Comparison of ENCODE assay signal across 1 cellular context in the genomic region with DNA sequence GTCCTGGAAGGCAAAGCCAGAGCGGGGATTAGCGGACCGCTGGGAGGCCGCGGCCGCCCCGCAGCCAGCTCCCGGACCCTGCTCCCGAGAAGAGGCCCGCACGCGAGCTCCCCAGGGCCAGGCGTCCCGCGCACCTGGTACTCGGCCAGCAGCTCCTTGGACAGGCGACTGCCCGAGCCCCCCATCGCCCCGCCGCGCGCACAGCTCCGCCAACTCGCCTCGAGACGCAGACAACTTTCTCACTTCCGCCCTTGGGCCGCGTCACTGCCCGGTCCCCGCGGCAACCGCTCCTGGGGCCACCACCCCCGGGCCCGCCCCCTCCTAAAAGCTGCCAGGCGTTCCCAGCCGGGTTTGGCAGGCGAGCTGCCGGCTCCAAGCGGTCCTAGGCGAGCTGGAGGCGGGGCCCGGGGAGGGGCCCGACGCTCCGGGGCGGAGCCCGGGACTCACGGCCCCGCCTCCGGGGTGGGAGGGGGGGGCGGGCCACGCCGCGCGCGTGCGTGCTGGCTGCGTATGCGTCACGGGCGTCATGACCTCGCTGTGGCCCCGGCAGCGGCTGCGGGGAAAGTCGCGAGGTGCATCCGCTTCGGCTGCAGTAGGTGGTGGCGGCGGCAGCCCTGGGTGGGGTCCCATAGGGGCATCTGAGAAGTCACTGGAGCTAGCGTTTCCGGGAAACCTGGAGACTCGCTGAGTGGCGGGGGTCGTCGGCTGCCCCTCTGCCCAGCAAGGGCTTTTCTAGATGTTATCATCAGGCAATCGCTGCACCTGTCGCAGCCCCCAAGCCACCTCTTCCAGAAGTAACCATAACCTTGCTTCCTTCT.
A peak's percentile ranks its signal among the peaks of the same experiment; 100 is the strongest.
TF ChIP-seq lines count a peak whose summit lies in the region.

A gene (minus strand): TSS at position 241 of the 818 bp plus-strand sequence. CDS start 56 bp downstream, at position 185.
A gene with protein sequence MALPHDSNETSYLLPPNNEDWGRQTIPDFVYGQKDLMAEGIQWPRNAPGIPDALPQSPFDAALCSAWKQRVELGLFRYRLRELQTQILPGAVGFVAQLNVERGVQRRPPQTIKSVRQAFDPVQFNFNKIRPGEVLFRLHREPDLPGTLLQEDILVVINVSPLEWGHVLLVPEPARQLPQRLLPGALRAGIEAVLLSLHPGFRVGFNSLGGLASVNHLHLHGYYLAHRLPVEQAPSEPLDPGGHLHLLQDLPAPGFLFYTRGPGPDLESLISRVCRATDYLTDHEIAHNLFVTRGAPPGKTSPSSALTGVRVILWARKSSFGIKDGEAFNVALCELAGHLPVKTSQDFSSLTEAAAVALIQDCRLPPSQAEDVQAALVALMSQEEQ (plus strand): TSS at position 509 of the 818 bp plus-strand sequence. CDS start 6,700 bp downstream, outside the sequence.

TF ChIP-seq in HEK293, 187 proteins besides CTCF, POLR2A, EP300 and RAD21 (continued from another document):
- TF ChIP-seq, protein P1, sequence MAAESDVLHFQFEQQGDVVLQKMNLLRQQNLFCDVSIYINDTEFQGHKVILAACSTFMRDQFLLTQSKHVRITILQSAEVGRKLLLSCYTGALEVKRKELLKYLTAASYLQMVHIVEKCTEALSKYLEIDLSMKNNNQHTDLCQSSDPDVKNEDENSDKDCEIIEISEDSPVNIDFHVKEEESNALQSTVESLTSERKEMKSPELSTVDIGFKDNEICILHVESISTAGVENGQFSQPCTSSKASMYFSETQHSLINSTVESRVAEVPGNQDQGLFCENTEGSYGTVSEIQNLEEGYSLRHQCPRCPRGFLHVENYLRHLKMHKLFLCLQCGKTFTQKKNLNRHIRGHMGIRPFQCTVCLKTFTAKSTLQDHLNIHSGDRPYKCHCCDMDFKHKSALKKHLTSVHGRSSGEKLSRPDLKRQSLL (tag by site-specific recombination; IDR thresholded peaks at IDR 0.05), result 0 out of 2 replicates have a peak, but pooled peaks have one; percentile 12
- TF ChIP-seq ZNF391 (tag by site-specific recombination; IDR thresholded peaks at IDR 0.05; ENCODE audit: borderline replicate concordance, low read depth) (peak; percentile 24; the same call in 1 of the 2 replicates), ZNF404 (tag by site-specific recombination; IDR thresholded peaks at IDR 0.05) (no peak), ZNF610 (tag by site-specific recombination; IDR thresholded peaks at IDR 0.05; ENCODE audit: borderline replicate concordance) (peak; percentile 51; the same call in 1 of the 2 replicates), ZNF2 (tag by site-specific recombination; IDR thresholded peaks at IDR 0.05) (0 out of 2 replicates have a peak, but pooled peaks have one; percentile 20), ZBTB21 (tag by site-specific recombination; IDR thresholded peaks at IDR 0.05) (peak; percentile 76; the same call in 1 of the 2 replicates), ZNF843 (tag by site-specific recombination; IDR thresholded peaks at IDR 0.05) (peak; percentile 26; the same call in 1 of the 2 replicates), ZNF48 (tag by site-specific recombination; IDR thresholded peaks at IDR 0.05) (no peak)
- TF ChIP-seq, protein P2, sequence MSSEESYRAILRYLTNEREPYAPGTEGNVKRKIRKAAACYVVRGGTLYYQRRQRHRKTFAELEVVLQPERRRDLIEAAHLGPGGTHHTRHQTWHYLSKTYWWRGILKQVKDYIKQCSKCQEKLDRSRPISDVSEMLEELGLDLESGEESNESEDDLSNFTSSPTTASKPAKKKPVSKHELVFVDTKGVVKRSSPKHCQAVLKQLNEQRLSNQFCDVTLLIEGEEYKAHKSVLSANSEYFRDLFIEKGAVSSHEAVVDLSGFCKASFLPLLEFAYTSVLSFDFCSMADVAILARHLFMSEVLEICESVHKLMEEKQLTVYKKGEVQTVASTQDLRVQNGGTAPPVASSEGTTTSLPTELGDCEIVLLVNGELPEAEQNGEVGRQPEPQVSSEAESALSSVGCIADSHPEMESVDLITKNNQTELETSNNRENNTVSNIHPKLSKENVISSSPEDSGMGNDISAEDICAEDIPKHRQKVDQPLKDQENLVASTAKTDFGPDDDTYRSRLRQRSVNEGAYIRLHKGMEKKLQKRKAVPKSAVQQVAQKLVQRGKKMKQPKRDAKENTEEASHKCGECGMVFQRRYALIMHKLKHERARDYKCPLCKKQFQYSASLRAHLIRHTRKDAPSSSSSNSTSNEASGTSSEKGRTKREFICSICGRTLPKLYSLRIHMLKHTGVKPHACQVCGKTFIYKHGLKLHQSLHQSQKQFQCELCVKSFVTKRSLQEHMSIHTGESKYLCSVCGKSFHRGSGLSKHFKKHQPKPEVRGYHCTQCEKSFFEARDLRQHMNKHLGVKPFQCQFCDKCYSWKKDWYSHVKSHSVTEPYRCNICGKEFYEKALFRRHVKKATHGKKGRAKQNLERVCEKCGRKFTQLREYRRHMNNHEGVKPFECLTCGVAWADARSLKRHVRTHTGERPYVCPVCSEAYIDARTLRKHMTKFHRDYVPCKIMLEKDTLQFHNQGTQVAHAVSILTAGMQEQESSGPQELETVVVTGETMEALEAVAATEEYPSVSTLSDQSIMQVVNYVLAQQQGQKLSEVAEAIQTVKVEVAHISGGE (tag by site-specific recombination; conservative IDR thresholded peaks at IDR 0.05; ENCODE audit: low read depth), result peak; percentile 56
- TF ChIP-seq, protein P3, sequence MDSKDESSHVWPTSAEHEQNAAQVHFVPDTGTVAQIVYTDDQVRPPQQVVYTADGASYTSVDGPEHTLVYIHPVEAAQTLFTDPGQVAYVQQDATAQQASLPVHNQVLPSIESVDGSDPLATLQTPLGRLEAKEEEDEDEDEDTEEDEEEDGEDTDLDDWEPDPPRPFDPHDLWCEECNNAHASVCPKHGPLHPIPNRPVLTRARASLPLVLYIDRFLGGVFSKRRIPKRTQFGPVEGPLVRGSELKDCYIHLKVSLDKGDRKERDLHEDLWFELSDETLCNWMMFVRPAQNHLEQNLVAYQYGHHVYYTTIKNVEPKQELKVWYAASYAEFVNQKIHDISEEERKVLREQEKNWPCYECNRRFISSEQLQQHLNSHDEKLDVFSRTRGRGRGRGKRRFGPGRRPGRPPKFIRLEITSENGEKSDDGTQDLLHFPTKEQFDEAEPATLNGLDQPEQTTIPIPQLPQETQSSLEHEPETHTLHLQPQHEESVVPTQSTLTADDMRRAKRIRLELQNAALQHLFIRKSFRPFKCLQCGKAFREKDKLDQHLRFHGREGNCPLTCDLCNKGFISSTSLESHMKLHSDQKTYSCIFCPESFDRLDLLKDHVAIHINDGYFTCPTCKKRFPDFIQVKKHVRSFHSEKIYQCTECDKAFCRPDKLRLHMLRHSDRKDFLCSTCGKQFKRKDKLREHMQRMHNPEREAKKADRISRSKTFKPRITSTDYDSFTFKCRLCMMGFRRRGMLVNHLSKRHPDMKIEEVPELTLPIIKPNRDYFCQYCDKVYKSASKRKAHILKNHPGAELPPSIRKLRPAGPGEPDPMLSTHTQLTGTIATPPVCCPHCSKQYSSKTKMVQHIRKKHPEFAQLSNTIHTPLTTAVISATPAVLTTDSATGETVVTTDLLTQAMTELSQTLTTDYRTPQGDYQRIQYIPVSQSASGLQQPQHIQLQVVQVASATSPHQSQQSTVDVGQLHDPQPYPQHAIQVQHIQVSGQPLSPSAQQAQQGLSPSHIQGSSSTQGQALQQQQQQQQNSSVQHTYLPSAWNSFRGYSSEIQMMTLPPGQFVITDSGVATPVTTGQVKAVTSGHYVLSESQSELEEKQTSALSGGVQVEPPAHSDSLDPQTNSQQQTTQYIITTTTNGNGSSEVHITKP (tag by site-specific recombination; IDR thresholded peaks at IDR 0.05), result peak; percentile 45; the same call in 1 of the 2 replicates
- TF ChIP-seq, protein P4, sequence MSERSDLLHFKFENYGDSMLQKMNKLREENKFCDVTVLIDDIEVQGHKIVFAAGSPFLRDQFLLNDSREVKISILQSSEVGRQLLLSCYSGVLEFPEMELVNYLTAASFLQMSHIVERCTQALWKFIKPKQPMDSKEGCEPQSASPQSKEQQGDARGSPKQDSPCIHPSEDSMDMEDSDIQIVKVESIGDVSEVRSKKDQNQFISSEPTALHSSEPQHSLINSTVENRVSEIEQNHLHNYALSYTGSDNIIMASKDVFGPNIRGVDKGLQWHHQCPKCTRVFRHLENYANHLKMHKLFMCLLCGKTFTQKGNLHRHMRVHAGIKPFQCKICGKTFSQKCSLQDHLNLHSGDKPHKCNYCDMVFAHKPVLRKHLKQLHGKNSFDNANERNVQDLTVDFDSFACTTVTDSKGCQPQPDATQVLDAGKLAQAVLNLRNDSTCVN (tag by site-specific recombination; optimal IDR thresholded peaks at IDR 0.05), result peak; percentile 91
- TF ChIP-seq, protein P5, sequence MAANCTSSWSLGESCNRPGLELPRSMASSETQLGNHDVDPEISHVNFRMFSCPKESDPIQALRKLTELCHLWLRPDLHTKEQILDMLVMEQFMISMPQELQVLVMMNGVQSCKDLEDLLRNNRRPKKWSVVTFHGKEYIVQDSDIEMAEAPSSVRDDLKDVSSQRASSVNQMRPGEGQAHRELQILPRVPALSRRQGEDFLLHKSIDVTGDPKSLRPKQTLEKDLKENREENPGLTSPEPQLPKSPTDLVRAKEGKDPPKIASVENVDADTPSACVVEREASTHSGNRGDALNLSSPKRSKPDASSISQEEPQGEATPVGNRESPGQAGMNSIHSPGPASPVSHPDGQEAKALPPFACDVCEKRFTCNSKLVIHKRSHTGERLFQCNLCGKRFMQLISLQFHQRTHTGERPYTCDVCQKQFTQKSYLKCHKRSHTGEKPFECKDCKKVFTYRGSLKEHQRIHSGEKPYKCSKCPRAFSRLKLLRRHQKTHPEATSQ (tag by site-specific recombination; IDR thresholded peaks at IDR 0.05), result 0 out of 2 replicates have a peak, but pooled peaks have one; percentile 68
TF ChIP-seq in HEK293: peak in this region for 52.
